30 cellular contexts compared by ENCODE assay signal in the genomic region with DNA sequence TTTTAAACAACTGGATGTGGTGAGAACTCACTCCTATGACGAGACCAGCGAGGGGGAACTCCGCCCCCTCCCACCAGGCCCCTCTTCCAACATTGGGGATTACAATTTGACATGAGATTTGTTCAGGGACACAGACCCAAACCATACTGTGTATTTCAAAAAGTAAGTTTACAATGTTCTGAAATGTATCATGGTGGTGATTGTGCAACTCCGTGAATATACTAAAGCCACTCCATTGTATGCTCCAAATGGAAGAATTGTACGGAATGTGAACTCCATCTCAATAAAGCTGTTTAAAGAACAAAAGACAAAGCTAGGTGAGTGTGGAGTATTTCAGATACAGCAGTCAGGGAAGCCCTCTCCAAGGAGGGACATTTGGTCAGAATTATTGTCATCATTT.
"Had no signal": no experiment of that assay in that cellular context is flagged by ENCODE, and none has a peak within 500 bp of the region (broad histone marks: within the 10 kb centered on the region; RNA-seq: fewer than 3 reads in every experiment).

No MANE protein-coding gene starts in this region.

- H3K27me3 ChIP-seq: left lung, neural progenitor cell, neutrophil, ovary, right atrium auricular region, suprapubic skin, tibial artery, upper lobe of right lung had no signal

- H3K36me3 ChIP-seq: left lung, lower lobe of right lung, neural progenitor cell, neutrophil, ovary, right atrium auricular region, suprapubic skin, thoracic aorta, tibial artery, upper lobe of right lung had no signal

- ATAC-seq: left colon; left lung; lower lobe of right lung; naive thymus-derived CD4-positive, alpha-beta T cell; sciatic nerve; stimulated activated naive B cell treated with anti-CD40 and anti-IgM and Interleukin-4, amounts not matched to agents 10 μg/mL and 1 μg/mL and 100 μg/mL, for 72 hours; stimulated activated naive CD8-positive, alpha-beta T cell treated with anti-CD3 and anti-CD28 coated beads, Interleukin-15, Interleukin-2, amounts not matched to agents 100 U/mL and 50 U/mL, for 24 hours; upper lobe of right lung had no signal

- H3K4me1 ChIP-seq: left lung, neural progenitor cell had no signal

- H3K27ac ChIP-seq: left lung, lower lobe of right lung, neural progenitor cell, neutrophil, ovary, right atrium auricular region, suprapubic skin, thoracic aorta, tibial artery, upper lobe of right lung had no signal

- H3K4me3 Mint-ChIP-seq: mesothelial cell of epicardium; naive thymus-derived CD4-positive, alpha-beta T cell; nephron progenitor cell; neural progenitor cell; stimulated activated naive B cell treated with anti-CD40 and anti-IgM and Interleukin-4, amounts not matched to agents 10 μg/mL and 1 μg/mL and 100 μg/mL, for 72 hours had no signal

- FAIRE-seq: kidney, small intestine, urothelium cell line had no signal

- H3K27ac Mint-ChIP-seq: mesothelial cell of epicardium; naive thymus-derived CD4-positive, alpha-beta T cell; nephron progenitor cell; neural progenitor cell; progenitor cell of endocrine pancreas; stimulated activated naive B cell treated with anti-CD40 and anti-IgM and Interleukin-4, amounts not matched to agents 10 μg/mL and 1 μg/mL and 100 μg/mL, for 72 hours had no signal

- H3K9ac ChIP-seq: neural progenitor cell had no signal

- H3K9me3 Mint-ChIP-seq: nephron progenitor cell, neural progenitor cell had no signal

- H3K4me2 ChIP-seq: neural progenitor cell had no signal

- H3K9me3 ChIP-seq: left lung, lower lobe of right lung, neutrophil, ovary, right atrium auricular region, suprapubic skin, thoracic aorta, tibial artery, upper lobe of right lung had no signal

- H3K27me3 Mint-ChIP-seq: progenitor cell of endocrine pancreas had no signal

- H3K4me1 Mint-ChIP-seq: naive thymus-derived CD4-positive, alpha-beta T cell; stimulated activated naive B cell treated with anti-CD40 and anti-IgM and Interleukin-4, amounts not matched to agents 10 μg/mL and 1 μg/mL and 100 μg/mL, for 72 hours had no signal

- DNase-seq: head of caudate nucleus; kidney; left colon; left lung; lower lobe of right lung; mammary epithelial cell; mesenchymal stem cell; naive thymus-derived CD4-positive, alpha-beta T cell; nephron progenitor cell; occipital lobe; ovary; small intestine; stimulated activated CD4-positive, alpha-beta T cell treated with anti-CD3 and anti-CD28 coated beads, Interleukin-12 subunit alpha, Interleukin-12 subunit beta, amount 100 ng/mL, for 4 hours; stimulated activated CD4-positive, alpha-beta T cell treated with anti-CD3 and anti-CD28 coated beads, Interleukin-15, amount 100 ng/mL, for 24 hours; stimulated activated CD4-positive, alpha-beta T cell treated with anti-CD3 and anti-CD28 coated beads, Interleukin-2, amount 100 ng/mL, for 24 hours; stimulated activated CD4-positive, alpha-beta T cell treated with anti-CD3 and anti-CD28 coated beads, Interleukin-4, amount 100 ng/mL, for 1 hour; stimulated activated naive B cell treated with anti-CD40 and anti-IgM and Interleukin-4, amounts not matched to agents 10 μg/mL and 1 μg/mL and 100 μg/mL, for 72 hours; stimulated activated naive CD8-positive, alpha-beta T cell treated with anti-CD3 and anti-CD28 coated beads, Interleukin-15, Interleukin-2, amounts not matched to agents 100 U/mL and 50 U/mL, for 24 hours; trophoblast cell; upper lobe of right lung had no signal

- H2AFZ ChIP-seq: neural progenitor cell had no signal

- H3K4me3 ChIP-seq: left lung, lower lobe of right lung, neural progenitor cell, ovary, right atrium auricular region, suprapubic skin, thoracic aorta, tibial artery, upper lobe of right lung had no signal
